In the genomic region with DNA sequence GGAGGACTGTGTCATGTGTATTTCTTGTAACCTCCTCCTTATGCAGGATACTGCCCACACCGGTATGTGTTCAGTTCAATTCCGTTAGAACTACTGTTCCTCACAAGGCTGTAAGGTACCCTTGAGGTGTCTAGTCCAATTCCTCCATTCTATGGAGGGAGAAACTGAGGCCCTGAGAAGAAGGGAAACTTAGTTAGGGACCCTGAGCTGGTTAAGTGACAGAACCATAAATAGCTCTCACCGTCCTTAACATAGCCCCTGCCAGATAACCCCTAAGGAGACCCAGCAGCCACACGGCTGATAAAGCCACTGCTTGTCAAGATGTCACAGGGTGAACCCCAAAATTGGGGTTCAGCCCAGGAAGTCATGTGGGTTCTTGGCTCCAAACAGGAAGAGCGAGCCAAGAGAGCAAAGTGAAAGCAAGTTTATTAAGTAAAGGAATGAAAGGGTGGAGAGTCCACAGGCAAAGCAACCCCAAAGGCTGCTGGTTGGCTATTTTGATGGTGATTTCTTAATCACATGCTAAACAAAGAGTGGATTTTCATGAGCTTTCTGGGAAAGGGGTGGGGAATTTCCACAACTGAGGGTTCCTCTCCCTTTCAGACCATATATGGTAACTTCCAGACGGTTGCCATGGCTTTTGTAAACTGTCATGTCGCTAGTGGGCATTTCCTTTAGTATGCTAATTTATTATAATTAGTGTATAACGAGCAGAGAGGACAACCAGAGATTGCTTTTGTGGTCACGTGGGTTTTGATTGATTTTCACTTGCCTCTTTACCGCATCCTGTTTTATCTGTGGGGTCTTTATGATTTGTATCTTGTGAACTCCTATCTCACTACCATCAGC, we compare ENCODE assay signal across 8 cellular contexts.
DNase-seq lines count a peak whose midpoint lies in the region; ATAC-seq and TF ChIP-seq lines count a peak whose summit lies in the region.

No MANE protein-coding gene starts in this region.

- peak overlapping the region; percentile 33; the same call in 1 of the 2 replicates for H3K4me2 ChIP-seq in OCI-LY7 (ENCODE audit: low read length)

- H3K36me3 ChIP-seq in HAP-1 (replicated peaks), result no peaks in the 10 kb centered on the region
- no peaks in the 10 kb centered on the region for H3K36me3 ChIP-seq in OCI-LY7 (ENCODE audit: insufficient read depth, low read length)
- H3K36me3 ChIP-seq in BE2C, result no peaks in the 10 kb centered on the region

- H3K4me1 Mint-ChIP-seq in activated naive CD8-positive, alpha-beta T cell treated with anti-CD3 and anti-CD28 coated beads, Interleukin-2, amount 10 ng/mL, durations not matched to agents 7 days and 5 days, result peaks cover 14% of the 10 kb centered on the region

- H3K9me3 Mint-ChIP-seq in activated naive CD8-positive, alpha-beta T cell treated with anti-CD3 and anti-CD28 coated beads, Interleukin-2, amount 10 ng/mL, durations not matched to agents 7 days and 5 days, result no peaks in the 10 kb centered on the region

- H3K4me3 Mint-ChIP-seq in activated naive CD8-positive, alpha-beta T cell treated with anti-CD3 and anti-CD28 coated beads, Interleukin-2, amount 10 ng/mL, durations not matched to agents 7 days and 5 days, result peak overlapping the region; percentile 78

- H3K27ac Mint-ChIP-seq in activated naive CD8-positive, alpha-beta T cell treated with anti-CD3 and anti-CD28 coated beads, Interleukin-2, amount 10 ng/mL, durations not matched to agents 7 days and 5 days, result peak overlapping the region; percentile 95

- H3K4me1 ChIP-seq in HAP-1 (peaks cover 19% of the 10 kb centered on the region), OCI-LY7 (ENCODE audit: insufficient read depth, low read length, poor library complexity, severe bottlenecking) (peaks cover 21% of the 10 kb centered on the region), BE2C (peaks cover 5% of the 10 kb centered on the region; the same call in 1 of the 2 replicates)

- no peak for TF ChIP-seq CTCF in GM10266 (IDR thresholded peaks at IDR 0.05; ENCODE audit: control insufficient read depth, insufficient read depth, low read depth, missing control alignments)
- TF ChIP-seq CTCF in OCI-LY7 (conservative IDR thresholded peaks at IDR 0.05; ENCODE audit: low read length), result no peak
- TF ChIP-seq CTCF in retinal pigment epithelial cell (conservative IDR thresholded peaks at IDR 0.05; ENCODE audit: low read depth, low read length), result no peak
- TF ChIP-seq CTCF in BE2C (IDR thresholded peaks at IDR 0.05; ENCODE audit: low read depth, low read length), result no peak

- in situ Hi-C loops in HAP-1 (cut with MboI; ENCODE audit: low sequenced_read_pairs), result no loop called here

- no peaks in the 10 kb centered on the region for H4K20me1 ChIP-seq in OCI-LY7 (ENCODE audit: insufficient read depth, low read length)

- H3K36me3 Mint-ChIP-seq in activated naive CD8-positive, alpha-beta T cell treated with anti-CD3 and anti-CD28 coated beads, Interleukin-2, amount 10 ng/mL, durations not matched to agents 7 days and 5 days, result no peaks in the 10 kb centered on the region

- ATAC-seq in activated naive CD8-positive, alpha-beta T cell treated with anti-CD3 and anti-CD28 coated beads, Interleukin-2, amount 10 ng/mL, durations not matched to agents 7 days and 5 days (ENCODE audit: low read depth), result peak; percentile 93

- no peaks in the 10 kb centered on the region for H3K27me3 Mint-ChIP-seq in activated naive CD8-positive, alpha-beta T cell treated with anti-CD3 and anti-CD28 coated beads, Interleukin-2, amount 10 ng/mL, durations not matched to agents 7 days and 5 days

- DNase-seq in GM10266 (ENCODE audit: extremely low spot score) (peak; percentile 72), HAP-1 (ENCODE audit: low spot score in 2 of 2) (peak; percentile 87 to 100), OCI-LY7 (ENCODE audit: low spot score) (no peak), hepatic stellate cell (ENCODE audit: low spot score) (peak; percentile 75), retinal pigment epithelial cell (ENCODE audit: low read depth) (peak; percentile 32), BE2C (no peak), NCI-H1417 (lab: John Stamatoyannopoulos, UW) (no peak)
- DNase-seq in activated naive CD8-positive, alpha-beta T cell treated with anti-CD3 and anti-CD28 coated beads, Interleukin-2, amount 10 ng/mL, durations not matched to agents 7 days and 5 days, result peak; percentile 48

- H3K27me3 ChIP-seq in HAP-1 (ENCODE audit: low read depth) (no peaks in the 10 kb centered on the region), BE2C (no peaks in the 10 kb centered on the region)

- BruUV-seq in OCI-LY7 (replicated peaks; lab: Mats Ljungman, UMichigan), result no TSS peak

- no peak overlapping the region for H3K27ac ChIP-seq in OCI-LY7 (ENCODE audit: low read depth, low read length, poor library complexity, severe bottlenecking)

- CTCF ChIA-PET in OCI-LY7 (lab: Charles Lee; ENCODE audit: unreplicated experiment), result no interaction called here

- POLR2A ChIA-PET in OCI-LY7 (lab: Charles Lee), result interaction anchor here (0.6 to 1.2 kb wide), 8 partner anchors 10 to 155 kb away, joined by 3 to 4 read pairs (median 3); no protein-coding TSS in a partner anchor
- POLR2A ChIA-PET in activated naive CD8-positive, alpha-beta T cell treated with anti-CD3 and anti-CD28 coated beads, Interleukin-2, amount 10 ng/mL, durations not matched to agents 7 days and 5 days (lab: Charles Lee), result interaction anchor here (0.5 to 2.2 kb wide), 2 partner anchors 15 to 84 kb away, joined by 4 to 17 read pairs; partner anchors contain the start of gene RTN4

- intact Hi-C loops in OCI-LY7 (cut with micrococcal nuclease; ENCODE audit: unreplicated experiment), result no loop called here

- H3K9me3 ChIP-seq in HAP-1, result no peaks in the 10 kb centered on the region
- no peaks in the 10 kb centered on the region for H3K9me3 ChIP-seq in OCI-LY7 (ENCODE audit: low read length)
- no peaks in the 10 kb centered on the region for H3K9me3 ChIP-seq in BE2C

- no peaks in the 10 kb centered on the region for H3K79me2 ChIP-seq in OCI-LY7 (ENCODE audit: insufficient read depth, low read depth, low read length)

- no peaks in the 10 kb centered on the region for H3K9me2 ChIP-seq in OCI-LY7 (ENCODE audit: insufficient read depth, low read length)

- H3K4me3 ChIP-seq in HAP-1 (peak overlapping the region; percentile 22), OCI-LY7 (ENCODE audit: low read depth, low read length, poor library complexity, severe bottlenecking) (no peak overlapping the region), retinal pigment epithelial cell (ENCODE audit: low read length) (no peak overlapping the region), BE2C (ENCODE audit: low read depth, low read length) (no peak overlapping the region)

- peak overlapping the region; percentile 62 for H2AFZ ChIP-seq in OCI-LY7 (ENCODE audit: low read length)

Comparison
In these comparisons a context has a peak if more than half of its experiments do, and no peak if none do; other contexts are left out.
1. DNase-seq: peak in GM10266 (single experiment), HAP-1 (2 of 2), activated naive CD8-positive, alpha-beta T cell treated with anti-CD3 and anti-CD28 coated beads, Interleukin-2, amount 10 ng/mL, durations not matched to agents 7 days and 5 days (single experiment), hepatic stellate cell (single experiment) and retinal pigment epithelial cell (single experiment); none in OCI-LY7 (single experiment), BE2C (single experiment) and NCI-H1417 (0 of 3).